ENCODE assay signal across 8 cellular contexts in genomic region chr17:17119533-17119932, GRCh38.
DNase-seq lines count a peak whose midpoint lies in the region; ATAC-seq and TF ChIP-seq lines count a peak whose summit lies in the region.

No MANE protein-coding gene starts in this region.

- H3K36me3 Mint-ChIP-seq in MCF 10A (ENCODE audit: insufficient read depth, unreplicated experiment) (peaks cover 25% of the 10 kb centered on the region), naive B cell (no peaks in the 10 kb centered on the region)

- H4K20me1 ChIP-seq in DND-41 (ENCODE audit: insufficient read depth, low read length), result peaks cover 87% of the 10 kb centered on the region

- CTCF ChIA-PET in MCF 10A (lab: Yijun Ruan, JAX), result interaction anchor here (1.0 to 1.2 kb wide), 3 partner anchors 9 to 107 kb away, joined by 3 read pairs; no protein-coding TSS in a partner anchor

- WGBS in thymus, result 56% methylated on average over 5 of the region's 5 CpGs

- no peak overlapping the region for H3K4me3 Mint-ChIP-seq in MCF 10A (ENCODE audit: unreplicated experiment)
- H3K4me3 Mint-ChIP-seq in naive B cell, result peak overlapping the region in 4 of 8 donors; percentile 6 to 73 (median 26)

- peak; percentile 88 for ATAC-seq in DND-41 (ENCODE audit: insufficient read depth, low read depth)
- ATAC-seq in naive B cell (ENCODE audit: low read depth in 2 of 2), result peak in 1 of 2 donors; percentile 68

- H3K4me1 ChIP-seq in DND-41 (ENCODE audit: insufficient read depth, low read length) (peaks cover 18% of the 10 kb centered on the region; the same call in 1 of the 2 replicates), thymus (ENCODE audit: control insufficient read depth, insufficient read depth, low read length) (peaks cover 36% of the 10 kb centered on the region)

- no peak overlapping the region for H3K9ac ChIP-seq in DND-41 (ENCODE audit: low read depth, low read length)

- TF ChIP-seq CTCF in DND-41 (IDR thresholded peaks at IDR 0.05; ENCODE audit: borderline replicate concordance, extremely low read depth, low read length, poor library complexity, severe bottlenecking) (no peak), MCF 10A (IDR thresholded peaks at IDR 0.05; ENCODE audit: unreplicated experiment) (no peak)

- H3K9me3 ChIP-seq in DND-41 (ENCODE audit: insufficient read depth, low read length, severe bottlenecking) (no peaks in the 10 kb centered on the region), thymus (ENCODE audit: control insufficient read depth) (no peaks in the 10 kb centered on the region)

- no peaks in the 10 kb centered on the region for H3K27me3 ChIP-seq in DND-41 (ENCODE audit: insufficient read depth, low read length, poor library complexity)
- no peaks in the 10 kb centered on the region for H3K27me3 ChIP-seq in thymus (ENCODE audit: control insufficient read depth, insufficient read depth)

- intact Hi-C loops in MCF 10A (cut with micrococcal nuclease), result no loop called here

- H3K27ac Mint-ChIP-seq in MCF 10A (ENCODE audit: low read depth, unreplicated experiment), result peak overlapping the region; percentile 51
- peak overlapping the region in 5 of 6 donors; percentile 22 to 79 (median 56) for H3K27ac Mint-ChIP-seq in naive B cell

- H3K36me3 ChIP-seq in DND-41 (ENCODE audit: insufficient read depth, low read length) (0 out of 2 replicates have a peak, but pooled peaks cover 4% of the 10 kb centered on the region), thymus (ENCODE audit: control insufficient read depth, insufficient read depth) (peaks cover 7% of the 10 kb centered on the region)

- H3K79me2 ChIP-seq in DND-41 (ENCODE audit: insufficient read depth, low read length), result peaks cover 94% of the 10 kb centered on the region

- H3K27me3 Mint-ChIP-seq in MCF 10A (ENCODE audit: insufficient read depth, unreplicated experiment), result no peaks in the 10 kb centered on the region
- no peaks in the 10 kb centered on the region for H3K27me3 Mint-ChIP-seq in naive B cell

- H2AFZ ChIP-seq in DND-41 (ENCODE audit: low read depth, low read length), result no peak overlapping the region

- no TSS peak for BruUV-seq in MCF 10A (replicated peaks; lab: Mats Ljungman, UMichigan)

- H3K9me3 Mint-ChIP-seq in MCF 10A (ENCODE audit: unreplicated experiment) (no peaks in the 10 kb centered on the region), naive B cell (no peaks in the 10 kb centered on the region)

- no peak overlapping the region for H3K4me3 ChIP-seq in DND-41 (ENCODE audit: low read depth in 1 of 2, low read length in 2 of 2)
- no peak overlapping the region for H3K4me3 ChIP-seq in thymus (ENCODE audit: low read length)

- DNase-seq in DND-41 (peak; percentile 54), T-helper 2 cell (peak in 4 of 5 experiments; percentile 22 to 89 (median 58)), MCF 10A (ENCODE audit: unreplicated experiment) (no peak), naive B cell (no peak), HuH-7.5 (ENCODE audit: low spot score) (no peak), AML-193 (lab: John Stamatoyannopoulos, UW) (no peak), H4 (ENCODE audit: low spot score) (no peak)

- no peak overlapping the region for H3K4me2 ChIP-seq in DND-41 (ENCODE audit: insufficient read depth, low read length)

- H3K4me1 Mint-ChIP-seq in MCF 10A (ENCODE audit: insufficient read depth, unreplicated experiment) (peaks cover 15% of the 10 kb centered on the region), naive B cell (peaks cover 72 to 95% (median 90%) of the 10 kb centered on the region in 3 donors)

- H3K27ac ChIP-seq in DND-41 (ENCODE audit: low read length) (peak overlapping the region; percentile 36; the same call in 1 of the 2 replicates), thymus (ENCODE audit: low read depth) (peak overlapping the region; percentile 87)

- POLR2A ChIA-PET in MCF 10A (lab: Yijun Ruan, JAX), result interaction anchor here (0.5 kb wide), 1 partner anchor 11 kb away, joined by 3 read pairs; no protein-coding TSS in a partner anchor

Comparison
In these comparisons a context has a peak if more than half of its experiments do, and no peak if none do; other contexts are left out.
1. DNase-seq: peak in DND-41 (single experiment) and T-helper 2 cell (4 of 5); none in MCF 10A (single experiment), naive B cell (single experiment), HuH-7.5 (single experiment), AML-193 (0 of 2) and H4 (single experiment).